In the genomic region with DNA sequence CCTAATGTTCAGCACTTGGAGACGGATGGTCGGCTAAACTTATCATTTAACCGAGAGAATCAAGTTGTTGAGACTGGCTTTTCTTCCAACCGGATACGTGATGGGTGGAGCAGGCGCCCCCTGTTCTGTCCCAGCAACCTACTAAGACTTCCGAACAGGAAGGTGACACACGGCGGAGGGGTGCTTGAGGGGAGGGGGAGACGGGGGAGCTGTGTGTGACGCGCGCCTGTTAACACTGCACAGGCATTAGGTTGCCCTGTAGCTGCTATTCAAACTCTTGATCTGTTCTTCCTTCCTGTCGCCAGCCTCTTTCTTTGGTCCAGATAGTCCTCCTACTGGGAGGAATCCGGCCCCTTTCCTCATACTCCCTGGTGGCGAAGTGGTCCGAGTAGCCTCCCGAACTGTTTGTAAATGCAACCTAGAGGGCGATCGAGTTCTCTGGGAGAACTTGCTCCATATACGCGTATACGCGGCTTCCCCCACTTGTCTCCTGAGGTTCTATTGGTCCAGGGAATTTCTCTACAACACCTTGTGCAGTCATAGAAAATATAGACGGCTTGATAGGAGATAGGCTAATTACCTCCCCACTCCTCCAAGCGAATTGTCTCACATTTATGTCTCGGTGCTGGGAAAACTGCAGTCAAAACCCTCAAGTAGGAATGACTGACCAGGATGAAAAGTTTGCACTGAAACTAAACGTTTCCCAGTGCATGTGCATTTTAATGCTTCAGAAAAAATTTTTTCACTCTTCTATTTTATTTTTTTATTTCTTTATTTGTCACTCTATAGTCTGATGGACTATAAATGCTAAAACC, we compare ENCODE assay signal across 8 cellular contexts.
DNase-seq lines count a peak whose midpoint lies in the region; ATAC-seq and TF ChIP-seq lines count a peak whose summit lies in the region.

No MANE protein-coding gene starts in this region.

- peak overlapping the region; percentile 20 to 63 (median 45) for H3K4me3 ChIP-seq in esophagus squamous epithelium
- peak overlapping the region; percentile 10 for H3K4me3 ChIP-seq in mucosa of stomach (ENCODE audit: low read length)

- H3K4me1 Mint-ChIP-seq in CD14-positive monocyte, result peaks cover 32% of the 10 kb centered on the region

- peak; percentile 96 for DNase-seq in CD14-positive monocyte (ENCODE audit: low spot score)
- peak; percentile 60 for DNase-seq in OCI-M2 (lab: John Stamatoyannopoulos, UW; ENCODE audit: unreplicated experiment)
- peak; percentile 74 for DNase-seq in activated T-helper 1 cell treated with Interleukin-2 at 50 U/mL for 16 hours (ENCODE audit: low read depth)
- peak; percentile 44 for DNase-seq in esophagus squamous epithelium (lab: John Stamatoyannopoulos, UW)
- peak; percentile 67 for DNase-seq in stimulated activated CD8-positive, alpha-beta memory T cell treated with anti-CD3 and anti-CD28 coated beads, Interleukin-4, amount 100 ng/mL, for 24 hours (ENCODE audit: low read depth)

- ATAC-seq in HG02678 (IDR thresholded peaks at IDR 0.05; ENCODE audit: unreplicated experiment), result peak; percentile 27
- no peak for ATAC-seq in GM18870 (IDR thresholded peaks at IDR 0.05; ENCODE audit: unreplicated experiment)

- intact Hi-C loops in CD14-positive monocyte (cut with micrococcal nuclease), result loop anchor here (2.0 to 10.0 kb wide), 6 partner anchors 39 to 536 kb away; no protein-coding TSS in a partner anchor
- intact Hi-C loops in esophagus squamous epithelium (cut with DNase I), result loop anchor here (10.0 kb wide), 1 partner anchor 326 kb away; no protein-coding TSS in a partner anchor

- peaks cover 16 to 21% of the 10 kb centered on the region in 2 donors for H3K36me3 Mint-ChIP-seq in CD14-positive monocyte

- TF ChIP-seq POLR2A in esophagus squamous epithelium (IDR thresholded peaks at IDR 0.05), result peak in 1 of 4 donors; percentile 5

- H3K27me3 Mint-ChIP-seq in CD14-positive monocyte (ENCODE audit: low read depth in 3 of 3), result peaks cover 2 to 3% (median 2%) of the 10 kb centered on the region in 3 donors

- peak overlapping the region; percentile 56 for H3K9ac ChIP-seq in mucosa of stomach (ENCODE audit: low read length)

- H3K27me3 ChIP-seq in esophagus squamous epithelium, result no peaks in the 10 kb centered on the region
- H3K27me3 ChIP-seq in mucosa of stomach (ENCODE audit: control insufficient read depth, insufficient read depth, low read length), result no peaks in the 10 kb centered on the region

- no peaks in the 10 kb centered on the region for H3K9me3 ChIP-seq in esophagus squamous epithelium
- no peaks in the 10 kb centered on the region for H3K9me3 ChIP-seq in mucosa of stomach (ENCODE audit: control insufficient read depth, low read length)

- peak overlapping the region; percentile 77 to 99 (median 98) for H3K27ac ChIP-seq in esophagus squamous epithelium

- H3K4me1 ChIP-seq in esophagus squamous epithelium, result peaks cover 8 to 37% (median 24%) of the 10 kb centered on the region in 3 donors
- peaks cover 17% of the 10 kb centered on the region for H3K4me1 ChIP-seq in mucosa of stomach (ENCODE audit: control insufficient read depth, insufficient read depth, low read length)

- peak; percentile 70 for TF ChIP-seq CTCF in CD14-positive monocyte (IDR thresholded peaks at IDR 0.05)
- peak; percentile 61 to 83 (median 71) for TF ChIP-seq CTCF in esophagus squamous epithelium (IDR thresholded peaks at IDR 0.05)

- H3K4me3 Mint-ChIP-seq in CD14-positive monocyte, result peak overlapping the region; percentile 99 to 100

- H3K27ac Mint-ChIP-seq in CD14-positive monocyte, result peak overlapping the region; percentile 97 to 100 (median 99)

- WGBS in esophagus squamous epithelium, 2 donors, result 5 to 7% methylated on average over 21 to 28 of the region's 28 CpGs

- peaks cover 0 to 3% (median 0%) of the 10 kb centered on the region in 7 donors for H3K9me3 Mint-ChIP-seq in CD14-positive monocyte

- H3K36me3 ChIP-seq in esophagus squamous epithelium (peaks cover 0 to 4% (median 3%) of the 10 kb centered on the region in 3 donors), mucosa of stomach (ENCODE audit: control insufficient read depth, insufficient read depth, low read length) (no peaks in the 10 kb centered on the region)

Comparison
In these comparisons a context has a peak if more than half of its experiments do, and no peak if none do; other contexts are left out.
1. DNase-seq: peak in every context shown above with its lines; median percentile 96 in CD14-positive monocyte; 74 in activated T-helper 1 cell treated with Interleukin-2 at 50 U/mL for 16 hours; 67 in stimulated activated CD8-positive, alpha-beta memory T cell treated with anti-CD3 and anti-CD28 coated beads, Interleukin-4, amount 100 ng/mL, for 24 hours; 60 in OCI-M2; 44 in esophagus squamous epithelium.